In the genomic region with DNA sequence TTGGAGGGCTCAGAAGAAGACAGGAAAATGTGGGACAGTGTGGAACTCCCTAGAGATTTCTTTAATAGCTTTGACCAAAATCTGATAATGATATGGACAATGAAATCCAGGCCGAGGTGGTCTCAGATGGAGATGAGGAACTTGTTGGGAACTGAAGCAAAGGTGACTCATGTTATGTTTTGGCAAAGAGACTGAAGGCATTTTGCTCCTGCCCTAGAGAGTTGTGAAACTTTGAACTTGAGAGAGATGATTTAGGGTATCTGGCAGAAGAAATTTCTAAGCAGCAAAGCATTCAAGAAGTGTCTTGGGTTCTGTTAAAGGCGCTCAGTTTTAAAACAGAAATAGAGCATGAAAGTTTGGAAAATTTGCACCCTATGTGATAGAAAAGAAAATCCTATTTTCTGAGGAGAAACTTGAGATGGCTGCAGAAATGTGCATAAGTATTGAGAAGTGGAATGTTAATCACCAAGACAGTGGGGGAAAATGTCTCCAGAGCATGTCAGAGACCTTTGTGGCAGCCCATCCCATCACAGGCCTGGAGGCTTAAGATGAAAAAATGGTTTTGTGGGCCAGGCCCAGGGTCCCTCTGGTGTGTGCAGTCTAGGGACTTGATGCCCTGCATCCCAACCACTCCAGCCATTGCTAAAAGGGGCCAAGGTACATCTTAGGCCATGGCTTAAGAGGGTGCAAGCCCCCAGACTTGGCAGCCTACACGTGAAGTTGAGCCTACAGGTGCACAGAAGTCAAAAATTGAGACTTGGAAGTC, we compare ENCODE assay signal across 24 cellular contexts.
"Had no signal": no experiment of that assay in that cellular context is flagged by ENCODE, and none has a peak within 500 bp of the region (broad histone marks: within the 10 kb centered on the region; RNA-seq: fewer than 3 reads in every experiment).

No MANE protein-coding gene starts in this region.

- DNase-seq: activated CD4-positive, alpha-beta memory T cell treated with anti-CD3 and anti-CD28 coated beads, Interleukin-2, amount 10 ng/mL, durations not matched to agents 7 days and 5 days; activated CD4-positive, alpha-beta T cell treated with anti-CD3 and anti-CD28 coated beads, Interleukin-2, amount 10 ng/mL, durations not matched to agents 7 days and 5 days; activated CD4-positive, CD25-positive, alpha-beta regulatory T cell treated with anti-CD3 and anti-CD28 coated beads, Interleukin-2, amount 50 U/mL, for 72 hours; activated naive CD8-positive, alpha-beta T cell treated with anti-CD3 and anti-CD28 coated beads, Interleukin-2, amount 50 U/mL, for 24 hours; activated T-cell treated with anti-CD3 and anti-CD28 coated beads, Interleukin-2, amount 50 U/mL, for 48 hours; aorta; body of pancreas; dorsolateral prefrontal cortex; effector memory CD4-positive, alpha-beta T cell; gastrocnemius medialis; hippocampal formation; kidney; naive B cell; nephron progenitor cell; pancreas; spleen; stimulated activated naive CD4-positive, alpha-beta T cell; T-helper 17 cell; T1000; testis; transverse colon; WERI-Rb-1 had no signal

- H3K4me1 ChIP-seq: body of pancreas, gastrocnemius medialis, pancreas, right atrium auricular region, spleen, testis, transverse colon had no signal

- H3K4me3 ChIP-seq: body of pancreas, coronary artery, dorsolateral prefrontal cortex, gastrocnemius medialis, pancreas, right atrium auricular region, spleen, testis, transverse colon had no signal

- H3K27me3 ChIP-seq: body of pancreas, gastrocnemius medialis, pancreas, right atrium auricular region, spleen, testis, transverse colon had no signal

- H3K27ac ChIP-seq: body of pancreas, coronary artery, dorsolateral prefrontal cortex, gastrocnemius medialis, pancreas, right atrium auricular region, spleen, testis, transverse colon, WERI-Rb-1 had no signal

- H3K36me3 ChIP-seq: gastrocnemius medialis, pancreas, right atrium auricular region, spleen, transverse colon, WERI-Rb-1 had no signal

- H3K9me3 ChIP-seq: body of pancreas, gastrocnemius medialis, pancreas, right atrium auricular region, testis, transverse colon had no signal
